In genomic region chr12:21538259-21538658, GRCh38 we compare ENCODE assay signal across 26 cellular contexts. TPM values are rescaled to one million over a fixed set of nuclear protein-coding genes. Genes with fewer than 3 reads are reported as not detected.
"Had no signal": no experiment of that assay in that cellular context is flagged by ENCODE, and none has a peak within 500 bp of the region (broad histone marks: within the 10 kb centered on the region; RNA-seq: fewer than 3 reads in every experiment).

No MANE protein-coding gene starts in this region.

- ATAC-seq: activated naive CD4-positive, alpha-beta T cell treated with anti-CD3 and anti-CD28 coated beads, Interleukin-2, amount 50 U/mL, for 72 hours; activated naive CD8-positive, alpha-beta T cell treated with anti-CD3 and anti-CD28 coated beads, Interleukin-2, amount 50 U/mL, for 24 hours; activated T-cell treated with anti-CD3 and anti-CD28 coated beads, Interleukin-2, amount 50 U/mL, for 4 hours; T-helper 17 cell had no signal

- H3K9me3 ChIP-seq: Peyer's patch had no signal

- H3K36me3 ChIP-seq: Peyer's patch had no signal

- H3K27me3 ChIP-seq: Peyer's patch had no signal

- DNase-seq: activated CD4-positive, alpha-beta memory T cell treated with anti-CD3 and anti-CD28 coated beads for 36 hours; activated CD4-positive, alpha-beta T cell treated with anti-CD3 and anti-CD28 coated beads, Interleukin-2, amount 10 ng/mL, durations not matched to agents 7 days and 5 days; activated CD4-positive, CD25-positive, alpha-beta regulatory T cell; activated CD8-positive, alpha-beta memory T cell treated with anti-CD3 and anti-CD28 coated beads for 24 hours; activated effector memory CD4-positive, alpha-beta T cell treated with anti-CD3 and anti-CD28 coated beads, Interleukin-2, amount 50 U/mL, for 16 hours; activated naive CD4-positive, alpha-beta T cell treated with Interleukin-2 at 50 U/mL for 16 hours; activated naive CD8-positive, alpha-beta T cell treated with anti-CD3 and anti-CD28 coated beads, Interleukin-2, amount 50 U/mL, for 24 hours; activated T-cell treated with anti-CD3 and anti-CD28 coated beads, Interleukin-2, amount 50 U/mL, for 4 hours; amniotic stem cell; cerebellar nuclear complex; IMR-90; Kasumi-1; KBM-7; NCI-H1092; NCI-H1417 treated with DMSO at 0.1 percent for 48 hours; NCI-H1694 treated with DMSO at 0.1 percent for 48 hours; NCI-H2029 treated with DMSO at 0.1 percent for 48 hours; NCI-H446 treated with DMSO at 0.1 percent for 48 hours; NCI-H524 treated with DMSO at 0.1 percent for 48 hours; NCI-H748 treated with DMSO at 0.1 percent for 48 hours; Peyer's patch; SHP77 treated with DMSO at 0.1 percent for 48 hours; T-helper 17 cell; T-helper 9 cell had no signal

- H3K4me3 ChIP-seq: Peyer's patch had no signal

- H3K4me1 ChIP-seq: Peyer's patch had no signal

- H3K27ac ChIP-seq: Peyer's patch, VCaP had no signal

RNA-seq across cellular contexts. Expression of gene SPX, which starts 12.2 kb away (rescaled TPM):
- total RNA-seq: Peyer's patch had no signal
